ENCODE assay signal across 18 cellular contexts in genomic region chr19:33508431-33508830, GRCh38.
"Had no signal": no experiment of that assay in that cellular context is flagged by ENCODE, and none has a peak within 500 bp of the region (broad histone marks: within the 10 kb centered on the region; RNA-seq: fewer than 3 reads in every experiment).

No MANE protein-coding gene starts in this region.

- ATAC-seq: natural killer cell; stimulated activated memory B cell treated with anti-CD40 and anti-IgM and Interleukin-4, amounts not matched to agents 10 μg/mL and 1 μg/mL and 100 μg/mL, for 72 hours; stimulated activated naive CD8-positive, alpha-beta T cell treated with anti-CD3 and anti-CD28 coated beads, Interleukin-15, Interleukin-2, amounts not matched to agents 100 U/mL and 50 U/mL, for 24 hours had no signal

- H3K9me3 ChIP-seq: left ventricle myocardium inferior, neutrophil, sigmoid colon, testis, tibial artery, upper lobe of left lung had no signal

- H3K4me3 ChIP-seq: dorsolateral prefrontal cortex, left ventricle myocardium inferior, lung, sigmoid colon, testis, tibial artery, upper lobe of left lung had no signal

- H3K9ac ChIP-seq: parathyroid adenoma had no signal

- DNase-seq: cerebellar nuclear complex; dorsolateral prefrontal cortex; effector CD4-positive, alpha-beta T cell; kidney; left ventricle myocardium inferior; natural killer cell; sigmoid colon; stimulated activated CD4-positive, alpha-beta T cell treated with anti-CD3 and anti-CD28 coated beads, Interleukin-4, amount 100 ng/mL, for 4 hours; stimulated activated naive CD8-positive, alpha-beta T cell treated with anti-CD3 and anti-CD28 coated beads, Interleukin-15, Interleukin-2, amounts not matched to agents 100 U/mL and 50 U/mL, for 24 hours; testis; tibial artery; upper lobe of left lung had no signal

- H3K79me2 ChIP-seq: parathyroid adenoma had no signal

- H3K36me3 ChIP-seq: neutrophil had no signal

- H3K27ac ChIP-seq: left ventricle myocardium inferior, neutrophil, sigmoid colon, testis, tibial artery, upper lobe of left lung had no signal

- H3K27me3 ChIP-seq: dorsolateral prefrontal cortex, neutrophil, sigmoid colon, testis, tibial artery, upper lobe of left lung had no signal

- H3K4me1 ChIP-seq: sigmoid colon, upper lobe of left lung had no signal

- FAIRE-seq: frontal cortex, kidney, urothelium cell line had no signal
